15 cellular contexts compared by ENCODE assay signal in the genomic region with DNA sequence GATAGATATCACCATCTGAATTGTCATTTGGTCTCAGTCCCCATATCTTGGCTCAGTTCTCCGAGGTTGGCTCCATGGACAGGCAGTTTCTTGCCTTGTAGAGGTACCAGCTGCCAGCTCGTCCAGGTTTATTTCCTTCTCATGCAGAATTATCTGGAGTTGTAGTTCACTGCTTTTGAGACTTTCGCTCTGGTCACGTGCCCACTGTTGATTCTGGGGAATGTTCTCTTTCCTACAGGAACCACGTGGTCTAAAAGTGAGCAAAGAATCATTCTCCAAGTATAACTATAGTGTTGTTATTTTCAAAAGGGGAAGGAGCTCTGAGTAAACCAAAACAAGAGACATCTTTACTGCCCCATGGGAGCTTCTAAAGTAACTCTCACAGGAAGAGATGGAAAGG. TPM values are rescaled to one million over a fixed set of nuclear protein-coding genes. Genes with fewer than 3 reads are reported as not detected.
DNase-seq lines count a peak whose midpoint lies in the region; ATAC-seq and TF ChIP-seq lines count a peak whose summit lies in the region.
"Had no signal": no experiment of that assay in that cellular context is flagged by ENCODE, and none has a peak within 500 bp of the region (broad histone marks: within the 10 kb centered on the region; RNA-seq: fewer than 3 reads in every experiment).

No MANE protein-coding gene starts in this region.

- DNase-seq in mammary epithelial cell (no peak), breast epithelium (ENCODE audit: low spot score in 2 of 2) (no peak), astrocyte of the hippocampus (ENCODE audit: low read depth, low spot score) (peak; percentile 11), mesenchymal stem cell (peak; percentile 26), thyroid gland (peak; percentile 14 to 44), HCEC 1CT (no peak), NCI-H1105 (lab: John Stamatoyannopoulos, UW) (no peak)
- no peak for DNase-seq in activated CD8-positive, alpha-beta T cell treated with anti-CD3 and anti-CD28 coated beads, Interleukin-2, amount 10 ng/mL, durations not matched to agents 7 days and 5 days
- DNase-seq: Caco-2, GOT3, NCI-H1417 treated with DMSO at 0.1 percent for 48 hours, NCI-H2107, NCI-H446 had no signal

- no peak overlapping the region for H3K23ac ChIP-seq in mesenchymal stem cell (ENCODE audit: low read length in 2 of 2)

- H3K9me3 Mint-ChIP-seq in activated CD8-positive, alpha-beta T cell treated with anti-CD3 and anti-CD28 coated beads, Interleukin-2, amount 10 ng/mL, durations not matched to agents 7 days and 5 days (ENCODE audit: insufficient read depth): no peaks in the 10 kb centered on the region

- H2AFZ ChIP-seq in mammary epithelial cell (ENCODE audit: low read depth, low read length) (peak overlapping the region; percentile 56), mesenchymal stem cell (ENCODE audit: low read depth, low read length) (no peak overlapping the region)

- no peak overlapping the region for H3K4me2 ChIP-seq in mammary epithelial cell (ENCODE audit: insufficient read depth, low read depth, low read length)
- H3K4me2 ChIP-seq in mesenchymal stem cell (ENCODE audit: low read length, poor library complexity, severe bottlenecking): no peak overlapping the region

- no peak overlapping the region for H4K8ac ChIP-seq in mesenchymal stem cell (ENCODE audit: low read length)

- WGBS in mammary epithelial cell (ENCODE audit: low coverage, missing lambda C conversion rate): 79% methylated on average over 2 of the region's 5 CpGs
- 55% methylated on average over 4 of the region's 5 CpGs for WGBS in mesenchymal stem cell
- 20 to 36% methylated on average over 5 of the region's 5 CpGs for WGBS in thyroid gland, 2 donors

- H3K4me3 ChIP-seq in mammary epithelial cell (replicated peaks in 1 of 3; ENCODE audit: insufficient read depth in 1 of 3, low read depth in 2 of 3, low read length in 3 of 3): no peak overlapping the region
- no peak overlapping the region for H3K4me3 ChIP-seq in breast epithelium
- no peak overlapping the region for H3K4me3 ChIP-seq in mesenchymal stem cell (ENCODE audit: insufficient read depth in 1 of 2, low read depth in 1 of 2, low read length in 2 of 2)
- no peak overlapping the region for H3K4me3 ChIP-seq in thyroid gland (replicated peaks in 1 of 3)
- H3K4me3 ChIP-seq: GM12878 had no signal

- H2BK15ac ChIP-seq in mesenchymal stem cell (ENCODE audit: low read depth, poor library complexity, severe bottlenecking): no peak overlapping the region

- H2BK5ac ChIP-seq in mesenchymal stem cell (ENCODE audit: low read depth, low read length, poor library complexity, severe bottlenecking): no peak overlapping the region

- H3K36me3 Mint-ChIP-seq in activated CD8-positive, alpha-beta T cell treated with anti-CD3 and anti-CD28 coated beads, Interleukin-2, amount 10 ng/mL, durations not matched to agents 7 days and 5 days (ENCODE audit: low read depth): no peaks in the 10 kb centered on the region
- H3K36me3 Mint-ChIP-seq: CD14-positive monocyte had no signal

- peak overlapping the region in 1 of 2 experiments; percentile 36 for H3K4ac ChIP-seq in mesenchymal stem cell (ENCODE audit: low read depth in 1 of 2, low read length in 2 of 2)

- no peak for ATAC-seq in activated CD8-positive, alpha-beta T cell treated with anti-CD3 and anti-CD28 coated beads, Interleukin-2, amount 10 ng/mL, durations not matched to agents 7 days and 5 days
- ATAC-seq: GM12878 had no signal

- H3K27me3 Mint-ChIP-seq in activated CD8-positive, alpha-beta T cell treated with anti-CD3 and anti-CD28 coated beads, Interleukin-2, amount 10 ng/mL, durations not matched to agents 7 days and 5 days (ENCODE audit: low read depth): peaks cover 4% of the 10 kb centered on the region

- BruUV-seq in mammary epithelial cell (replicated peaks; lab: Mats Ljungman, UMichigan): no TSS peak

- H3K4me1 ChIP-seq in mammary epithelial cell (ENCODE audit: insufficient read depth, low read length) (no peaks in the 10 kb centered on the region), breast epithelium (no peaks in the 10 kb centered on the region), mesenchymal stem cell (ENCODE audit: control insufficient read depth, insufficient read depth, low read depth, low read length) (no peaks in the 10 kb centered on the region), thyroid gland (no peaks in the 10 kb centered on the region)
- H3K4me1 ChIP-seq: Caco-2 had no signal

- H3K27ac Mint-ChIP-seq in activated CD8-positive, alpha-beta T cell treated with anti-CD3 and anti-CD28 coated beads, Interleukin-2, amount 10 ng/mL, durations not matched to agents 7 days and 5 days: no peak overlapping the region
- H3K27ac Mint-ChIP-seq: CD14-positive monocyte had no signal

- no peak overlapping the region for H3K14ac ChIP-seq in mesenchymal stem cell (ENCODE audit: low read length in 2 of 2)

- intact Hi-C loops in mammary epithelial cell (cut with micrococcal nuclease): no loop called here
- intact Hi-C loops in breast epithelium (cut with DNase I; ENCODE audit: low total_unique reads): no loop called here
- intact Hi-C loops in thyroid gland (cut with DNase I): no loop called here

- H3K27ac ChIP-seq in mammary epithelial cell (ENCODE audit: insufficient read depth, low read depth, low read length): no peak overlapping the region
- H3K27ac ChIP-seq in breast epithelium: no peak overlapping the region
- no peak overlapping the region for H3K27ac ChIP-seq in mesenchymal stem cell (ENCODE audit: low read length, poor library complexity, severe bottlenecking)
- H3K27ac ChIP-seq in thyroid gland: no peak overlapping the region

- TF ChIP-seq POLR2A in breast epithelium (IDR thresholded peaks at IDR 0.05): no peak
- TF ChIP-seq POLR2A in thyroid gland (IDR thresholded peaks at IDR 0.05): no peak

- in situ Hi-C loops in mammary epithelial cell (cut with MboI; ENCODE audit: low sequenced_read_pairs in 2 of 2): no loop called here

- H2BK12ac ChIP-seq in mesenchymal stem cell (ENCODE audit: low read length in 2 of 2): no peak overlapping the region

- dilution Hi-C loops in mammary epithelial cell (cut with HindIII; ENCODE audit: low sequenced_read_pairs): no loop called here

- CTCF ChIA-PET in mammary epithelial cell (lab: Charles Lee; ENCODE audit: low non-redundant PET): no interaction called here
- CTCF ChIA-PET in activated CD8-positive, alpha-beta T cell treated with anti-CD3 and anti-CD28 coated beads, Interleukin-2, amount 10 ng/mL, durations not matched to agents 7 days and 5 days (lab: Charles Lee): interaction anchor here (0.6 kb wide), 1 partner anchor 832 kb away, joined by 3 read pairs; no protein-coding TSS in a partner anchor

- no peaks in the 10 kb centered on the region for H3K79me2 ChIP-seq in mammary epithelial cell (ENCODE audit: insufficient read depth, low read length)

- H3K4me3 Mint-ChIP-seq in activated CD8-positive, alpha-beta T cell treated with anti-CD3 and anti-CD28 coated beads, Interleukin-2, amount 10 ng/mL, durations not matched to agents 7 days and 5 days: no peak overlapping the region
- H3K4me3 Mint-ChIP-seq: CD14-positive monocyte had no signal

- POLR2A ChIA-PET in activated CD8-positive, alpha-beta T cell treated with anti-CD3 and anti-CD28 coated beads, Interleukin-2, amount 10 ng/mL, durations not matched to agents 7 days and 5 days (lab: Charles Lee): no interaction called here

- no peak overlapping the region for H2AK5ac ChIP-seq in mesenchymal stem cell (ENCODE audit: low read length, severe bottlenecking)

- H3K9me3 ChIP-seq in mammary epithelial cell (replicated peaks; ENCODE audit: insufficient read depth, low read length) (no peaks in the 10 kb centered on the region), breast epithelium (no peaks in the 10 kb centered on the region), mesenchymal stem cell (ENCODE audit: control insufficient read depth, low read length) (no peaks in the 10 kb centered on the region), thyroid gland (no peaks in the 10 kb centered on the region)
- H3K9me3 ChIP-seq: Caco-2 had no signal

- peaks cover 3% of the 10 kb centered on the region for H3K4me1 Mint-ChIP-seq in activated CD8-positive, alpha-beta T cell treated with anti-CD3 and anti-CD28 coated beads, Interleukin-2, amount 10 ng/mL, durations not matched to agents 7 days and 5 days (ENCODE audit: low read depth)

- H4K91ac ChIP-seq in mesenchymal stem cell (ENCODE audit: low read length): peak overlapping the region; percentile 52

- H3K9ac ChIP-seq in mammary epithelial cell (ENCODE audit: insufficient read depth, low read length) (no peak overlapping the region), mesenchymal stem cell (ENCODE audit: low read length) (no peak overlapping the region)

- no peaks in the 10 kb centered on the region for H4K20me1 ChIP-seq in mammary epithelial cell (ENCODE audit: insufficient read depth, low read length)

- TF ChIP-seq CTCF in mammary epithelial cell (conservative IDR thresholded peaks at IDR 0.05 in 1 of 2, IDR thresholded peaks at IDR 0.05 in 1 of 2; ENCODE audit: extremely low read depth in 1 of 2, insufficient read depth in 1 of 2, low read depth in 1 of 2, low read length in 2 of 2): no peak
- TF ChIP-seq CTCF in breast epithelium (IDR thresholded peaks at IDR 0.05): no peak
- no peak for TF ChIP-seq CTCF in thyroid gland (IDR thresholded peaks at IDR 0.05)

- H3K36me3 ChIP-seq in mammary epithelial cell (ENCODE audit: insufficient read depth, low read length) (no peaks in the 10 kb centered on the region), breast epithelium (no peaks in the 10 kb centered on the region), mesenchymal stem cell (ENCODE audit: control insufficient read depth in 1 of 2, insufficient read depth in 2 of 2, low read depth in 1 of 2, low read length in 2 of 2) (no peaks in the 10 kb centered on the region), thyroid gland (no peaks in the 10 kb centered on the region)

- no peaks in the 10 kb centered on the region for H3K27me3 ChIP-seq in mammary epithelial cell (ENCODE audit: insufficient read depth, low read length)
- H3K27me3 ChIP-seq in breast epithelium: no peaks in the 10 kb centered on the region
- H3K27me3 ChIP-seq in mesenchymal stem cell (ENCODE audit: control insufficient read depth in 1 of 2, insufficient read depth in 1 of 2, low read length in 2 of 2): no peaks in the 10 kb centered on the region
- H3K27me3 ChIP-seq in thyroid gland: no peaks in the 10 kb centered on the region

- H3K79me1 ChIP-seq in mesenchymal stem cell (replicated peaks; ENCODE audit: low read length, poor library complexity, severe bottlenecking): no peaks in the 10 kb centered on the region

- H3K18ac ChIP-seq in mesenchymal stem cell (ENCODE audit: low read depth in 1 of 2, low read length in 2 of 2): no peak overlapping the region

- H2BK120ac ChIP-seq in mesenchymal stem cell (ENCODE audit: low read depth, low read length): no peak overlapping the region

RNA-seq across cellular contexts. Expression of gene RAB27B, which starts 41.2 kb away (rescaled TPM):
- total RNA-seq in mammary epithelial cell (10 to 100 TPM in 1 of 2 donors, 1 to 10 TPM in 1; 1.8 to 19.3 TPM), breast epithelium (10 to 100 TPM in 2 of 3 donors, 1 to 10 TPM in 1; 1.1 to 24.6 (median 11.8) TPM), thyroid gland (under 1 TPM; 0.21 to 0.44 (median 0.37) TPM)
- 2.5 TPM for polyA plus RNA-seq in mammary epithelial cell
- polyA minus RNA-seq in mammary epithelial cell: 7.6 TPM
- 122 TPM for polyA plus RNA-seq in mesenchymal stem cell (2013, experiment 1 of 2)
- polyA plus RNA-seq in mesenchymal stem cell (2013, experiment 2 of 2): 127 TPM
- total RNA-seq in activated CD8-positive, alpha-beta T cell treated with anti-CD3 and anti-CD28 coated beads, Interleukin-2, amount 10 ng/mL, durations not matched to agents 7 days and 5 days: 1 to 10 TPM; 1.7 to 2.0 TPM
- polyA plus RNA-seq: GM12878 had no signal

Comparison
In these comparisons a context has a peak if more than half of its experiments do, and no peak if none do; other contexts are left out.
1. DNase-seq: peak in astrocyte of the hippocampus (single experiment), mesenchymal stem cell (single experiment) and thyroid gland (2 of 2); none in mammary epithelial cell (single experiment), breast epithelium (0 of 2), activated CD8-positive, alpha-beta T cell treated with anti-CD3 and anti-CD28 coated beads, Interleukin-2, amount 10 ng/mL, durations not matched to agents 7 days and 5 days (single experiment), HCEC 1CT (single experiment) and NCI-H1105 (single experiment).